Comparison of ENCODE assay signal across 8 cellular contexts in genomic region chr12:105330283-105330937, GRCh38. TPM values are rescaled to one million over a fixed set of nuclear protein-coding genes. Genes with fewer than 3 reads are reported as not detected.
DNase-seq lines count a peak whose midpoint lies in the region; ATAC-seq and TF ChIP-seq lines count a peak whose summit lies in the region.

Gene C12orf75, plus strand, starts transcription at chr12:105330691. Its CDS starts 201 bp downstream, at chr12:105330892.

- POLR2A ChIA-PET in IMR-90 (lab: Charles Lee; ENCODE audit: unreplicated experiment) (interaction anchor here (0.6 to 0.7 kb wide), 2 partner anchors 20 to 87 kb away, joined by 3 to 9 read pairs; no protein-coding TSS in a partner anchor), OCI-LY7 (lab: Charles Lee) (interaction anchor here (0.9 to 9.6 kb wide), 10 partner anchors 9 to 129 kb away, joined by 3 to 157 read pairs (median 7); partner anchors contain the start of gene APPL2)

- peaks cover 45% of the 10 kb centered on the region for H3K79me2 ChIP-seq in OCI-LY7 (ENCODE audit: insufficient read depth, low read depth, low read length)

- DNase-seq in DMS153 treated with DMSO at 0.1 percent for 48 hours (lab: John Stamatoyannopoulos, UW; ENCODE audit: unreplicated experiment), result peak; percentile 55
- DNase-seq in IMR-90, result peak; percentile 68
- DNase-seq in OCI-LY7 (ENCODE audit: low spot score), result peak; percentile 95
- peak; percentile 84 for DNase-seq in activated T-cell treated with anti-CD3 and anti-CD28 coated beads, Interleukin-2, amount 50 U/mL, for 1 hour
- peak; percentile 85 for DNase-seq in myocyte (ENCODE audit: low read depth)
- DNase-seq in stimulated activated CD8-positive, alpha-beta memory T cell treated with anti-CD3 and anti-CD28 coated beads, Interleukin-7, amount 100 ng/mL, for 4 hours (ENCODE audit: low read depth in 2 of 2), result peak; percentile 69 to 83

- 2% methylated on average over 10 of the region's 66 CpGs; no CpG with 5 or more reads in 1 of the 2 experiments for WGBS in IMR-90 (ENCODE audit: extremely low coverage in 2 of 2, insufficient read length in 1 of 2), 2 experiments

- H2BK120ac ChIP-seq in IMR-90 (ENCODE audit: low read depth, low read length), result peak within 1 kb of the TSS; percentile 83

- H3K27me3 ChIP-seq in IMR-90 (ENCODE audit: control insufficient read depth, insufficient read depth, low read length), result no peaks in the 10 kb centered on the region

- no peaks in the 10 kb centered on the region for H3K36me3 ChIP-seq in IMR-90 (ENCODE audit: control insufficient read depth, insufficient read depth, low read length)
- H3K36me3 ChIP-seq in OCI-LY7 (ENCODE audit: insufficient read depth, low read length), result peaks cover 35% of the 10 kb centered on the region; the same call in 1 of the 2 replicates

- H3K27ac ChIP-seq in IMR-90 (ENCODE audit: insufficient read depth, low read length), result peak within 1 kb of the TSS; percentile 91
- H3K27ac ChIP-seq in OCI-LY7 (ENCODE audit: low read depth, low read length, poor library complexity, severe bottlenecking), result peak within 1 kb of the TSS; percentile 91

- H2AK9ac ChIP-seq in IMR-90 (replicated peaks; ENCODE audit: low read depth, low read length, poor library complexity), result peak within 1 kb of the TSS; percentile 84

- in situ Hi-C loops in IMR-90 (cut with MboI; ENCODE audit: low sequenced_read_pairs), result no loop called here

- peak within 1 kb of the TSS; percentile 73 to 74 for H4K8ac ChIP-seq in IMR-90 (ENCODE audit: low read depth in 2 of 2, low read length in 2 of 2)

- peak within 1 kb of the TSS; percentile 80; the same call in 2 of the 3 replicates for H2BK15ac ChIP-seq in IMR-90 (ENCODE audit: low read depth, low read length)

- ATAC-seq in GM21576 (IDR thresholded peaks at IDR 0.05; ENCODE audit: unreplicated experiment) (peak; percentile 83), IMR-90 (ENCODE audit: low read depth) (peak; percentile 92), esophagus mucosa (peak; percentile 84)

- H2AFZ ChIP-seq in IMR-90 (replicated peaks; ENCODE audit: low read length, poor library complexity) (peak within 1 kb of the TSS; percentile 84), OCI-LY7 (ENCODE audit: low read length) (peak within 1 kb of the TSS; percentile 46; the same call in 1 of the 2 replicates)

- peak within 1 kb of the TSS; percentile 89 for H3K4ac ChIP-seq in IMR-90 (ENCODE audit: low read depth, low read length)

- peak within 1 kb of the TSS; percentile 90 for H3K9ac ChIP-seq in IMR-90 (ENCODE audit: low read depth, low read length)

- H2AK5ac ChIP-seq in IMR-90 (ENCODE audit: low read depth, low read length), result peak within 1 kb of the TSS; percentile 94

- H2BK5ac ChIP-seq in IMR-90 (ENCODE audit: low read depth, low read length, poor library complexity, severe bottlenecking), result peak within 1 kb of the TSS; percentile 77

- TF ChIP-seq RAD21 in IMR-90 (IDR thresholded peaks at IDR 0.05; ENCODE audit: low read length), result no peak

- H3K4me3 ChIP-seq in IMR-90 (ENCODE audit: insufficient read depth, low read depth, low read length) (peak within 1 kb of the TSS; percentile 96), OCI-LY7 (ENCODE audit: low read depth, low read length, poor library complexity, severe bottlenecking) (peak within 1 kb of the TSS; percentile 92)

- peak within 1 kb of the TSS; percentile 63; the same call in 1 of the 2 replicates for H2BK20ac ChIP-seq in IMR-90 (ENCODE audit: low read depth, low read length)

- peaks cover 10% of the 10 kb centered on the region; the same call in 1 of the 2 replicates for H4K20me1 ChIP-seq in IMR-90 (ENCODE audit: insufficient read depth, low read length)
- H4K20me1 ChIP-seq in OCI-LY7 (ENCODE audit: insufficient read depth, low read length), result peaks cover 21% of the 10 kb centered on the region

- no peaks in the 10 kb centered on the region for H3K9me2 ChIP-seq in OCI-LY7 (ENCODE audit: insufficient read depth, low read length)

- H4K5ac ChIP-seq in IMR-90 (ENCODE audit: low read depth, low read length), result peak within 1 kb of the TSS; percentile 41; the same call in 1 of the 2 replicates

- H3K4me1 ChIP-seq in IMR-90 (ENCODE audit: control insufficient read depth, insufficient read depth, low read length), result peaks cover 18% of the 10 kb centered on the region
- H3K4me1 ChIP-seq in OCI-LY7 (ENCODE audit: insufficient read depth, low read length, poor library complexity, severe bottlenecking), result peaks cover 78% of the 10 kb centered on the region

- no peak for TF ChIP-seq POLR2A in IMR-90 (IDR thresholded peaks at IDR 0.05; ENCODE audit: low read depth, low read length)

- no TSS peak for BruUV-seq in IMR-90 (replicated peaks; lab: Mats Ljungman, UMichigan)
- no TSS peak for BruUV-seq in OCI-LY7 (replicated peaks; lab: Mats Ljungman, UMichigan)

- TF ChIP-seq CTCF in IMR-90 (conservative IDR thresholded peaks at IDR 0.05; ENCODE audit: low read depth, low read length), result no peak
- no peak for TF ChIP-seq CTCF in OCI-LY7 (conservative IDR thresholded peaks at IDR 0.05; ENCODE audit: low read length)

- H3K9me3 ChIP-seq in IMR-90 (ENCODE audit: control insufficient read depth, insufficient read depth, low read length), result no peaks in the 10 kb centered on the region
- H3K9me3 ChIP-seq in OCI-LY7 (ENCODE audit: low read length), result no peaks in the 10 kb centered on the region

- H3K23ac ChIP-seq in IMR-90 (ENCODE audit: low read depth, low read length), result peak within 1 kb of the TSS; percentile 83

- H4K91ac ChIP-seq in IMR-90 (ENCODE audit: insufficient read depth, low read depth, low read length), result peak within 1 kb of the TSS; percentile 82

- peak within 1 kb of the TSS; percentile 66 for H3K18ac ChIP-seq in IMR-90 (ENCODE audit: low read depth, low read length)

- H3K14ac ChIP-seq in IMR-90 (replicated peaks; ENCODE audit: low read depth, low read length), result peak within 1 kb of the TSS; percentile 86

- intact Hi-C loops in IMR-90 (cut with micrococcal nuclease), result loop anchor here (2.0 to 5.0 kb wide), 2 partner anchors 37 to 52 kb away; no protein-coding TSS in a partner anchor
- intact Hi-C loops in OCI-LY7 (cut with micrococcal nuclease; ENCODE audit: unreplicated experiment), result loop anchor here (5.0 to 10.0 kb wide), 3 partner anchors 93 to 856 kb away; partner anchors contain the start of genes APPL2 and WASHC4

- H3K9me1 ChIP-seq in IMR-90 (ENCODE audit: insufficient read depth, low read length), result peaks cover 4% of the 10 kb centered on the region; the same call in 1 of the 2 replicates

- peaks cover 5 to 17% of the 10 kb centered on the region in 2 experiments; a peak in 3 of 4 replicates for H3K79me1 ChIP-seq in IMR-90 (ENCODE audit: low read depth in 1 of 2, low read length in 2 of 2)

- H3K4me2 ChIP-seq in IMR-90 (ENCODE audit: low read depth, low read length) (peak within 1 kb of the TSS; percentile 98), OCI-LY7 (ENCODE audit: low read length) (peak within 1 kb of the TSS; percentile 87)

- CTCF ChIA-PET in IMR-90 (lab: Yijun Ruan, JAX), result no interaction called here
- CTCF ChIA-PET in OCI-LY7 (lab: Charles Lee; ENCODE audit: unreplicated experiment), result interaction anchor here (2.1 kb wide), 1 partner anchor 11 kb away, joined by 12 read pairs; no protein-coding TSS in a partner anchor

- H3K56ac ChIP-seq in IMR-90 (ENCODE audit: extremely low read depth, insufficient read depth, low read length), result peak within 1 kb of the TSS; percentile 81; the same call in 1 of the 2 replicates

- dilution Hi-C loops in IMR-90 (cut with HindIII; ENCODE audit: low sequenced_read_pairs, unreplicated experiment), result no loop called here

TF ChIP-seq in IMR-90, 13 proteins besides CTCF, POLR2A, EP300 and RAD21:
- TF ChIP-seq NFE2L2 (IDR thresholded peaks at IDR 0.05; ENCODE audit: low read depth, low read length) (no peak), MAZ (IDR thresholded peaks at IDR 0.05; ENCODE audit: borderline replicate concordance, low read depth, low read length) (peak; percentile 28; the same call in 1 of the 2 replicates), MXI1 (IDR thresholded peaks at IDR 0.05; ENCODE audit: borderline replicate concordance, low read depth, low read length) (peak; percentile 50; the same call in 1 of the 2 replicates), RCOR1 (IDR thresholded peaks at IDR 0.05; ENCODE audit: insufficient replicate concordance, low read length) (no peak), ELK1 (IDR thresholded peaks at IDR 0.05; ENCODE audit: borderline replicate concordance, low read depth, low read length) (no peak), CEBPB (IDR thresholded peaks at IDR 0.05; ENCODE audit: low read depth, low read length) (no peak)
TF ChIP-seq in IMR-90: peak in this region for 2.

RNA-seq across cellular contexts. Expression of gene C12orf75, which starts in this region (rescaled TPM):
- 145 and 216 TPM in 2 replicates for total RNA-seq in IMR-90 (2012; rRNA removed)
- polyA plus RNA-seq in IMR-90 (2012; rRNA removed), result 264 and 278 TPM in 2 replicates
- polyA plus RNA-seq in IMR-90 (2012; cell fraction: cytosol; rRNA removed), result 100 and 104 TPM in 2 replicates
- polyA plus RNA-seq in IMR-90 (2012; cell fraction: nucleus; rRNA removed; ENCODE audit: low replicate concordance), result 23.5 and 101 TPM in 2 replicates
- 147 and 174 TPM in 2 replicates for total RNA-seq in OCI-LY7 (2014; rRNA removed; shearing (Covaris generic))
- 448 and 505 TPM in 2 replicates for total RNA-seq in OCI-LY7 (2022)
- 49.7 TPM for total RNA-seq in esophagus mucosa
- total RNA-seq in myocyte, result 38.7 and 41.4 TPM in 2 replicates
- 89.8 TPM for polyA plus RNA-seq in myocyte (2012)

Comparison
In these comparisons a context has a peak if more than half of its experiments do, and no peak if none do; other contexts are left out.
1. Peak in every context shown above with its lines: DNase-seq, ATAC-seq, H3K4me3 ChIP-seq and H3K27ac ChIP-seq.